Comparison of ENCODE assay signal across 13 cellular contexts in genomic region chr3:189570916-189571315, GRCh38.
DNase-seq lines count a peak whose midpoint lies in the region; ATAC-seq and TF ChIP-seq lines count a peak whose summit lies in the region.
"Had no signal": no experiment of that assay in that cellular context is flagged by ENCODE, and none has a peak within 500 bp of the region (broad histone marks: within the 10 kb centered on the region; RNA-seq: fewer than 3 reads in every experiment).

No MANE protein-coding gene starts in this region.

- DNase-seq in activated CD4-positive, CD25-positive, alpha-beta regulatory T cell treated with anti-CD3 and anti-CD28 coated beads, Interleukin-2, amount 50 U/mL, for 72 hours = no peak
- peak in 1 of 9 donors; percentile 9 for DNase-seq in naive thymus-derived CD4-positive, alpha-beta T cell
- DNase-seq in lower lobe of right lung (no peak), COLO668 (lab: John Stamatoyannopoulos, UW; ENCODE audit: unreplicated experiment) (no peak), T-cell (no peak)
- DNase-seq: colonic mucosa; stimulated activated CD4-positive, alpha-beta T cell treated with anti-CD3 and anti-CD28 coated beads, Interleukin-2, amount 100 ng/mL, for 48 hours had no signal

- H3K36me3 ChIP-seq in naive thymus-derived CD4-positive, alpha-beta T cell (ENCODE audit: control insufficient read depth in 2 of 3, insufficient read depth in 3 of 3, low read length in 3 of 3) = no peaks in the 10 kb centered on the region
- no peaks in the 10 kb centered on the region for H3K36me3 ChIP-seq in lower lobe of right lung
- H3K36me3 ChIP-seq: colonic mucosa, tibial nerve had no signal

- no peak overlapping the region for H3K27ac ChIP-seq in naive thymus-derived CD4-positive, alpha-beta T cell (ENCODE audit: low read depth, low read length)
- H3K27ac ChIP-seq in lower lobe of right lung = no peak overlapping the region
- H3K27ac ChIP-seq: colonic mucosa, SK-N-MC, tibial nerve had no signal

- no peak overlapping the region for H3K4me3 ChIP-seq in naive thymus-derived CD4-positive, alpha-beta T cell (ENCODE audit: low read length)
- no peak overlapping the region for H3K4me3 ChIP-seq in lower lobe of right lung
- H3K4me3 ChIP-seq: colonic mucosa, SK-N-MC, tibial nerve had no signal

- peak; percentile 47 to 50 for ATAC-seq in activated CD4-positive, CD25-positive, alpha-beta regulatory T cell treated with anti-CD3 and anti-CD28 coated beads, Interleukin-2, amount 50 U/mL, for 24 hours
- ATAC-seq in HG02642 (IDR thresholded peaks at IDR 0.05; ENCODE audit: poor library complexity, unreplicated experiment) (peak; percentile 41), lower lobe of right lung (no peak), T-cell (replicated peaks in 1 of 4) (no peak)
- no peak for ATAC-seq in naive thymus-derived CD4-positive, alpha-beta T cell
- ATAC-seq: natural killer cell treated with Interleukin-12 subunit alpha and Interleukin-12 subunit beta and Interleukin-15 and Interleukin-18, amount 100 ng/mL, for 72 hours had no signal

- CTCF ChIA-PET in naive thymus-derived CD4-positive, alpha-beta T cell (lab: Charles Lee) = no interaction called here
- CTCF ChIA-PET in T-cell (lab: Charles Lee) = no interaction called here

- intact Hi-C loops in naive thymus-derived CD4-positive, alpha-beta T cell (cut with micrococcal nuclease) = loop anchor here in 1 of 2 donors (5.0 kb wide), 1 partner anchor 299 kb away; no protein-coding TSS in a partner anchor
- intact Hi-C loops in lower lobe of right lung (cut with DNase I) = no loop called here

- H3K4me1 Mint-ChIP-seq in IgD-negative memory B cell (peaks cover 21 to 41% (median 29%) of the 10 kb centered on the region in 3 donors), T-cell (peaks cover 7 to 11% (median 7%) of the 10 kb centered on the region in 3 donors)
- peaks cover 0 to 37% (median 13%) of the 10 kb centered on the region in 7 donors for H3K4me1 Mint-ChIP-seq in naive thymus-derived CD4-positive, alpha-beta T cell

- peak overlapping the region in 1 of 3 donors; percentile 59 for H3K27ac Mint-ChIP-seq in IgD-negative memory B cell
- H3K27ac Mint-ChIP-seq in naive thymus-derived CD4-positive, alpha-beta T cell = peak overlapping the region in 4 of 9 donors; percentile 19 to 59 (median 38)
- peak overlapping the region in 1 of 2 donors; percentile 24 for H3K27ac Mint-ChIP-seq in T-cell
- H3K27ac Mint-ChIP-seq: natural killer cell treated with Interleukin-12 subunit alpha and Interleukin-12 subunit beta and Interleukin-15 and Interleukin-18, amount 100 ng/mL, for 72 hours had no signal

- no peak for TF ChIP-seq CTCF in lower lobe of right lung (IDR thresholded peaks at IDR 0.05)

- H3K36me3 Mint-ChIP-seq in IgD-negative memory B cell = no peaks in the 10 kb centered on the region
- H3K36me3 Mint-ChIP-seq in naive thymus-derived CD4-positive, alpha-beta T cell = peaks cover 0 to 4% (median 0%) of the 10 kb centered on the region in 5 donors
- no peaks in the 10 kb centered on the region for H3K36me3 Mint-ChIP-seq in T-cell
- H3K36me3 Mint-ChIP-seq: natural killer cell treated with Interleukin-12 subunit alpha and Interleukin-12 subunit beta and Interleukin-15 and Interleukin-18, amount 100 ng/mL, for 72 hours had no signal

- no peaks in the 10 kb centered on the region for H3K27me3 ChIP-seq in naive thymus-derived CD4-positive, alpha-beta T cell (ENCODE audit: control insufficient read depth in 2 of 2, insufficient read depth in 2 of 2, low read length in 2 of 2)
- no peaks in the 10 kb centered on the region for H3K27me3 ChIP-seq in lower lobe of right lung (ENCODE audit: low read depth)
- H3K27me3 ChIP-seq: colonic mucosa, tibial nerve had no signal

- H3K9me3 ChIP-seq in naive thymus-derived CD4-positive, alpha-beta T cell (ENCODE audit: control insufficient read depth in 2 of 3, low read length in 3 of 3) = no peaks in the 10 kb centered on the region
- H3K9me3 ChIP-seq in lower lobe of right lung = no peaks in the 10 kb centered on the region
- H3K9me3 ChIP-seq: colonic mucosa, tibial nerve had no signal

- H3K27me3 Mint-ChIP-seq in IgD-negative memory B cell (no peaks in the 10 kb centered on the region), T-cell (no peaks in the 10 kb centered on the region)
- H3K27me3 Mint-ChIP-seq in naive thymus-derived CD4-positive, alpha-beta T cell = peaks cover 0 to 1% (median 0%) of the 10 kb centered on the region in 5 donors
- H3K27me3 Mint-ChIP-seq: natural killer cell treated with Interleukin-12 subunit alpha and Interleukin-12 subunit beta and Interleukin-15 and Interleukin-18, amount 100 ng/mL, for 72 hours had no signal

- peak overlapping the region in 3 of 4 donors; percentile 6 to 44 (median 34) for H3K4me3 Mint-ChIP-seq in IgD-negative memory B cell
- peak overlapping the region in 8 of 10 donors; percentile 22 to 68 (median 57) for H3K4me3 Mint-ChIP-seq in naive thymus-derived CD4-positive, alpha-beta T cell
- H3K4me3 Mint-ChIP-seq in T-cell = no peak overlapping the region
- H3K4me3 Mint-ChIP-seq: natural killer cell treated with Interleukin-12 subunit alpha and Interleukin-12 subunit beta and Interleukin-15 and Interleukin-18, amount 100 ng/mL, for 72 hours had no signal

- no peaks in the 10 kb centered on the region for H3K9me3 Mint-ChIP-seq in IgD-negative memory B cell
- peaks cover 0 to 3% (median 0%) of the 10 kb centered on the region in 11 donors for H3K9me3 Mint-ChIP-seq in naive thymus-derived CD4-positive, alpha-beta T cell
- H3K9me3 Mint-ChIP-seq in T-cell = no peaks in the 10 kb centered on the region
- H3K9me3 Mint-ChIP-seq: natural killer cell treated with Interleukin-12 subunit alpha and Interleukin-12 subunit beta and Interleukin-15 and Interleukin-18, amount 100 ng/mL, for 72 hours had no signal

- no peaks in the 10 kb centered on the region for H3K4me1 ChIP-seq in naive thymus-derived CD4-positive, alpha-beta T cell (ENCODE audit: control insufficient read depth in 2 of 2, insufficient read depth in 2 of 2, low read length in 2 of 2)
- H3K4me1 ChIP-seq in lower lobe of right lung = no peaks in the 10 kb centered on the region
- H3K4me1 ChIP-seq: colonic mucosa, tibial nerve had no signal

- POLR2A ChIA-PET in naive thymus-derived CD4-positive, alpha-beta T cell (lab: Charles Lee) = no interaction called here
- POLR2A ChIA-PET in T-cell (lab: Charles Lee) = no interaction called here

Comparison
In these comparisons a context has a peak if more than half of its experiments do, and no peak if none do; other contexts are left out.
1. ATAC-seq: peak in activated CD4-positive, CD25-positive, alpha-beta regulatory T cell treated with anti-CD3 and anti-CD28 coated beads, Interleukin-2, amount 50 U/mL, for 24 hours (2 of 2) and HG02642 (single experiment); none in naive thymus-derived CD4-positive, alpha-beta T cell (single experiment), lower lobe of right lung (0 of 2) and T-cell (0 of 4).
2. H3K4me3 Mint-ChIP-seq: peak in IgD-negative memory B cell (3 of 4) and naive thymus-derived CD4-positive, alpha-beta T cell (8 of 10); none in T-cell (0 of 3).